8 cellular contexts compared by ENCODE assay signal in the genomic region with DNA sequence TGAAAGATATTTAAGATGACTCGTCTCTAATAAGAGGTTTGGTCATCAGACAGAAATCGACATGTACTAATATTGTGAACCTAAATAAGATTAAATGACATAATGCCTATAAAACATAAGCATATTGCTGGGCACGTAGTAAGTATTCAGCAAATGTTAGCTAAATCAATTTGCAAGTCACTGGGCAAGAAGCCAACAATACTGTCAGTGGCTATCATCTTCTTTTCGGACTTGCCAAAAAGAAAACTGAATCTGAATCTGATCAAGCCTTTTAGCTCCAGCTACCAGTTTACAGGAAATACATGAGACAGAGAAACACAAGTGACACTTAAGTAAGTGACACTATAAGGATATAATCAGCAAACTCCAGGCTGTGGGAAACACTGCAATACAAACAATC. TPM values are rescaled to one million over a fixed set of nuclear protein-coding genes. Genes with fewer than 3 reads are reported as not detected.
A peak's percentile ranks its signal among the peaks of the same experiment; 100 is the strongest.
DNase-seq lines count a peak whose midpoint lies in the region; TF ChIP-seq lines count a peak whose summit lies in the region.

No MANE protein-coding gene starts in this region.

- no peaks in the 10 kb centered on the region for H3K9me3 ChIP-seq in prostate gland

- WGBS in prostate gland, result 42% methylated on average over 4 of the region's 4 CpGs

- H3K27ac Mint-ChIP-seq in activated naive CD8-positive, alpha-beta T cell, result peak overlapping the region; percentile 74

- H3K4me1 Mint-ChIP-seq in activated naive CD8-positive, alpha-beta T cell (ENCODE audit: low read depth), result peaks cover 37% of the 10 kb centered on the region

- peak overlapping the region; percentile 15 to 46 for H3K27ac ChIP-seq in prostate gland

- intact Hi-C loops in prostate gland (cut with DNase I), result no loop called here

- no peaks in the 10 kb centered on the region for H3K27me3 Mint-ChIP-seq in activated naive CD8-positive, alpha-beta T cell

- H3K36me3 ChIP-seq in prostate gland, result no peaks in the 10 kb centered on the region

- H3K4me1 ChIP-seq in prostate gland (replicated peaks), result peaks cover 4% of the 10 kb centered on the region

- H3K36me3 Mint-ChIP-seq in activated naive CD8-positive, alpha-beta T cell, result peaks cover 7% of the 10 kb centered on the region

- H3K9me3 Mint-ChIP-seq in activated naive CD8-positive, alpha-beta T cell (ENCODE audit: low read depth), result no peaks in the 10 kb centered on the region

- H3K4me3 ChIP-seq in prostate gland, result peak overlapping the region in 1 of 2 donors; percentile 10

- peak overlapping the region; percentile 56 for H3K4me3 Mint-ChIP-seq in activated naive CD8-positive, alpha-beta T cell

- TF ChIP-seq POLR2A in prostate gland (IDR thresholded peaks at IDR 0.05), result no peak

- no peak for TF ChIP-seq CTCF in prostate gland (IDR thresholded peaks at IDR 0.05)

- peak; percentile 44 for DNase-seq in NCI-H748 (lab: John Stamatoyannopoulos, UW; ENCODE audit: unreplicated experiment)
- no peak for DNase-seq in NCI-H748 treated with DMSO at 0.1 percent for 48 hours (lab: John Stamatoyannopoulos, UW)
- DNase-seq in M059J (ENCODE audit: low read depth), result peak; percentile 13
- no peak for DNase-seq in prostate gland (ENCODE audit: low spot score)
- no peak for DNase-seq in effector CD4-positive, alpha-beta T cell
- DNase-seq in activated CD4-positive, CD25-positive, alpha-beta regulatory T cell (lab: John Stamatoyannopoulos, UW), result no peak
- no peak for DNase-seq in GDM1 (lab: John Stamatoyannopoulos, UW)

- no peaks in the 10 kb centered on the region for H3K27me3 ChIP-seq in prostate gland (replicated peaks; ENCODE audit: insufficient read depth)

RNA-seq across cellular contexts. Expression of a gene that starts 46.0 kb away (rescaled TPM):
- total RNA-seq in M059J (2014; rRNA removed; shearing (Covaris generic)), result 775 and 878 TPM in 2 replicates
- 1,000 to 10,000 TPM; 1,039 to 1,980 TPM for total RNA-seq in prostate gland

Comparison
In these comparisons a context has a peak if more than half of its experiments do, and no peak if none do; other contexts are left out.
1. DNase-seq: peak in NCI-H748 (single experiment) and M059J (single experiment); none in NCI-H748 treated with DMSO at 0.1 percent for 48 hours (single experiment), prostate gland (single experiment), effector CD4-positive, alpha-beta T cell (single experiment), activated CD4-positive, CD25-positive, alpha-beta regulatory T cell (0 of 4) and GDM1 (single experiment).